In genomic region chr17:81034779-81035388, GRCh38 we compare ENCODE assay signal across 1 cellular context.
A peak's percentile ranks its signal among the peaks of the same experiment; 100 is the strongest.
TF ChIP-seq lines count a peak whose summit lies in the region.

Gene BAIAP2, plus strand, starts transcription at chr17:81035151. Its CDS starts 104 bp downstream, at chr17:81035255.

TF ChIP-seq in HepG2, 621 proteins besides CTCF, POLR2A, EP300 and RAD21 (continued from another document and continues in another):
- TF ChIP-seq ZNF275 (CRISPR knock-in tag; IDR thresholded peaks at IDR 0.05; ENCODE audit: borderline replicate concordance): no peak
- no peak for TF ChIP-seq ATF5 (CRISPR knock-in tag; IDR thresholded peaks at IDR 0.05; ENCODE audit: low read depth)
- peak; percentile 31; the same call in 1 of the 2 replicates for TF ChIP-seq ZNF563 (CRISPR knock-in tag; IDR thresholded peaks at IDR 0.05)
- TF ChIP-seq CBX1 (IDR thresholded peaks at IDR 0.05; ENCODE audit: low read depth): peak; percentile 81
- TF ChIP-seq PAXIP1 (CRISPR knock-in tag; conservative IDR thresholded peaks at IDR 0.05): 0 out of 2 replicates have a peak, but pooled peaks have one; percentile 11
- TF ChIP-seq JARID2 (CRISPR knock-in tag; IDR thresholded peaks at IDR 0.05; ENCODE audit: insufficient replicate concordance): no peak
- no peak for TF ChIP-seq DNMT1 (CRISPR knock-in tag; IDR thresholded peaks at IDR 0.05)
- no peak for TF ChIP-seq TP53 (CRISPR knock-in tag; conservative IDR thresholded peaks at IDR 0.05)
- TF ChIP-seq ZBTB46 (CRISPR knock-in tag; IDR thresholded peaks at IDR 0.05; ENCODE audit: borderline replicate concordance): no peak
- no peak for TF ChIP-seq ZNF850 (CRISPR knock-in tag; conservative IDR thresholded peaks at IDR 0.05)
- 0 out of 2 replicates have a peak, but pooled peaks have one; percentile 19 for TF ChIP-seq RARA (CRISPR knock-in tag; IDR thresholded peaks at IDR 0.05)
- no peak for TF ChIP-seq FOSL1 (CRISPR knock-in tag; IDR thresholded peaks at IDR 0.05; ENCODE audit: borderline replicate concordance)
- TF ChIP-seq ZNF607 (CRISPR knock-in tag; IDR thresholded peaks at IDR 0.05; ENCODE audit: borderline replicate concordance): peak; percentile 79; the same call in 1 of the 2 replicates
- no peak for TF ChIP-seq ARNT (IDR thresholded peaks at IDR 0.05)
- no peak for TF ChIP-seq TOPORS (CRISPR knock-in tag; IDR thresholded peaks at IDR 0.05)
- TF ChIP-seq CCDC6 (CRISPR knock-in tag; IDR thresholded peaks at IDR 0.05): peak; percentile 93
- TF ChIP-seq ZNF512 (CRISPR knock-in tag; IDR thresholded peaks at IDR 0.05): no peak
- TF ChIP-seq ATRX (CRISPR knock-in tag; IDR thresholded peaks at IDR 0.05; ENCODE audit: borderline replicate concordance): no peak
- no peak for TF ChIP-seq PREB (CRISPR knock-in tag; IDR thresholded peaks at IDR 0.05)
- no peak for TF ChIP-seq TRAFD1 (CRISPR knock-in tag; IDR thresholded peaks at IDR 0.05; ENCODE audit: borderline replicate concordance)
- TF ChIP-seq HMGA1 (CRISPR knock-in tag; conservative IDR thresholded peaks at IDR 0.05): no peak
- no peak for TF ChIP-seq PRDM4 (CRISPR knock-in tag; IDR thresholded peaks at IDR 0.05; ENCODE audit: borderline replicate concordance)
- TF ChIP-seq MTA3 (CRISPR knock-in tag; IDR thresholded peaks at IDR 0.05): no peak
- no peak for TF ChIP-seq KLF13 (CRISPR knock-in tag; IDR thresholded peaks at IDR 0.05)
- TF ChIP-seq ZNF138 (CRISPR knock-in tag; IDR thresholded peaks at IDR 0.05; ENCODE audit: low read depth): no peak
- no peak for TF ChIP-seq HMG20B (CRISPR knock-in tag; conservative IDR thresholded peaks at IDR 0.05)
- TF ChIP-seq CENPX (CRISPR knock-in tag; IDR thresholded peaks at IDR 0.05): no peak
- no peak for TF ChIP-seq ATF7 (IDR thresholded peaks at IDR 0.05)
- no peak for TF ChIP-seq ATF7 (CRISPR knock-in tag; IDR thresholded peaks at IDR 0.05)
- peak; percentile 48; the same call in 1 of the 2 replicates for TF ChIP-seq ZNF280B (CRISPR knock-in tag; IDR thresholded peaks at IDR 0.05; ENCODE audit: borderline replicate concordance)
- no peak for TF ChIP-seq HNRNPK (IDR thresholded peaks at IDR 0.05; ENCODE audit: low read depth, low read length, poor library complexity, severe bottlenecking)
- peak; percentile 76; the same call in 1 of the 2 replicates for TF ChIP-seq PRMT3 (CRISPR knock-in tag; IDR thresholded peaks at IDR 0.05; ENCODE audit: borderline replicate concordance, low read depth)
- TF ChIP-seq FOXP4 (CRISPR knock-in tag; IDR thresholded peaks at IDR 0.05): no peak; the same call in 1 of the 2 replicates
- TF ChIP-seq CBX5 (CRISPR knock-in tag; IDR thresholded peaks at IDR 0.05; ENCODE audit: borderline replicate concordance): peak; percentile 53; the same call in 1 of the 2 replicates
- peak; percentile 91 for TF ChIP-seq SP2 (CRISPR knock-in tag; IDR thresholded peaks at IDR 0.05)
- no peak for TF ChIP-seq YEATS2 (CRISPR knock-in tag; IDR thresholded peaks at IDR 0.05; ENCODE audit: borderline replicate concordance)
- TF ChIP-seq MIER3 (CRISPR knock-in tag; IDR thresholded peaks at IDR 0.05; ENCODE audit: borderline replicate concordance): no peak
- 0 out of 2 replicates have a peak, but pooled peaks have one; percentile 52 for TF ChIP-seq FOXO4 (CRISPR knock-in tag; conservative IDR thresholded peaks at IDR 0.05)
